29 cellular contexts compared by ENCODE assay signal in the genomic region with DNA sequence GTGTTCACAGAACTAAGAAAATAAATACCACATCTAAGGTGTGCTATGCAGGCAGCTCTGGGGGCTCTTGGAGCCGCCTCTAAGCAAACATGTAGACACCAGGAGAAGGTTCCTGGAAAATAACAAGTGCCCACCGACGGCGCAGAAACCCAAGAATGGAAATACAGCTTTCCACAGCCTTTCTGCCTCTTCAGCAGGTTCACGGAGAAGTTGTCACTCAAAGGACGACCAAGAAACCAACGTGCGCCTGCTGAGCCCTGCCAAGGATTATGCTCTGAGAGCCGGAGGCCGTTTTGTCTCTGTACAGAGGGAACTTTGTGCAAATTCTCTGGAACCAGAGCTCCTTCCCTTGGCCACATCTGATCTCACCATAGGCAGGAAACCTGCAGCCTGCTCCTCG.
"Had no signal": no experiment of that assay in that cellular context is flagged by ENCODE, and none has a peak within 500 bp of the region (broad histone marks: within the 10 kb centered on the region; RNA-seq: fewer than 3 reads in every experiment).

No MANE protein-coding gene starts in this region.

- H3K27ac Mint-ChIP-seq: mesothelial cell of epicardium, nephron had no signal

- H3K27me3 Mint-ChIP-seq: stimulated activated memory B cell treated with anti-CD40 and anti-IgM and Interleukin-4, amounts not matched to agents 10 μg/mL and 1 μg/mL and 100 μg/mL, for 72 hours had no signal

- H3K9me3 Mint-ChIP-seq: mesothelial cell of epicardium; naive B cell; nephron; neural crest cell; stimulated activated memory B cell treated with anti-CD40 and anti-IgM and Interleukin-4, amounts not matched to agents 10 μg/mL and 1 μg/mL and 100 μg/mL, for 72 hours had no signal

- H3K9ac ChIP-seq: parathyroid adenoma had no signal

- H3K4me1 ChIP-seq: lower lobe of right lung, parathyroid adenoma, right atrium auricular region, right lobe of liver, stomach, testis, thyroid gland, transverse colon had no signal

- H3K4me2 ChIP-seq: smooth muscle cell had no signal

- H3K79me2 ChIP-seq: parathyroid adenoma had no signal

- H3K27me3 ChIP-seq: left lung, right atrium auricular region, right lobe of liver, stomach, testis, thyroid gland, transverse colon, upper lobe of right lung had no signal

- H3K27ac ChIP-seq: left lung, lower lobe of right lung, parathyroid adenoma, right atrium auricular region, right lobe of liver, stomach, testis, thyroid gland, transverse colon, upper lobe of right lung had no signal

- H2AFZ ChIP-seq: parathyroid adenoma had no signal

- H3K36me3 Mint-ChIP-seq: mesothelial cell of epicardium, naive B cell had no signal

- DNase-seq: hippocampal formation; kidney glomerular epithelial cell; left cardiac atrium; left lung; lower lobe of right lung; mammary epithelial cell; mesendoderm; naive B cell; nucleus accumbens; right lobe of liver; stimulated activated CD4-positive, alpha-beta T cell treated with anti-CD3 and anti-CD28 coated beads, Interleukin-1b, Interleukin-23, amount 100 ng/mL, for 48 hours; stimulated activated CD4-positive, alpha-beta T cell treated with anti-CD3 and anti-CD28 coated beads, Interleukin-2, amount 100 ng/mL, for 48 hours; stimulated activated CD4-positive, alpha-beta T cell treated with anti-CD3 and anti-CD28 coated beads, Interleukin-4, amount 100 ng/mL, for 4 hours; stimulated activated CD8-positive, alpha-beta memory T cell treated with anti-CD3 and anti-CD28 coated beads, Interleukin-4, amount 100 ng/mL, for 48 hours; stimulated activated naive CD8-positive, alpha-beta T cell treated with anti-CD3 and anti-CD28 coated beads, Interleukin-15, Interleukin-2, amounts not matched to agents 100 U/mL and 50 U/mL, for 24 hours; stomach; testis; thyroid gland; transverse colon; upper lobe of right lung had no signal

- H3K4me3 Mint-ChIP-seq: mesothelial cell of epicardium; nephron; neural crest cell; stimulated activated memory B cell treated with anti-CD40 and anti-IgM and Interleukin-4, amounts not matched to agents 10 μg/mL and 1 μg/mL and 100 μg/mL, for 72 hours had no signal

- FAIRE-seq: keratinocyte, urothelium cell line had no signal

- ATAC-seq: left cardiac atrium; left lung; lower lobe of right lung; right lobe of liver; stimulated activated memory B cell treated with anti-CD40 and anti-IgM and Interleukin-4, amounts not matched to agents 10 μg/mL and 1 μg/mL and 100 μg/mL, for 72 hours; stimulated activated naive CD8-positive, alpha-beta T cell treated with anti-CD3 and anti-CD28 coated beads, Interleukin-15, Interleukin-2, amounts not matched to agents 100 U/mL and 50 U/mL, for 24 hours; upper lobe of right lung had no signal

- H3K36me3 ChIP-seq: lower lobe of right lung, right atrium auricular region, right lobe of liver, thyroid gland, transverse colon, upper lobe of right lung had no signal

- H3K4me3 ChIP-seq: left lung, lower lobe of right lung, right atrium auricular region, right lobe of liver, smooth muscle cell, stomach, testis, thyroid gland, transverse colon, upper lobe of right lung had no signal

- H3K9me3 ChIP-seq: left lung, lower lobe of right lung, right atrium auricular region, right lobe of liver, stomach, testis, thyroid gland, transverse colon, upper lobe of right lung had no signal
